ENCODE assay signal across 20 cellular contexts in genomic region chr3:170441412-170441811, GRCh38. TPM values are rescaled to one million over a fixed set of nuclear protein-coding genes. Genes with fewer than 3 reads are reported as not detected.
DNase-seq lines count a peak whose midpoint lies in the region; ATAC-seq and TF ChIP-seq lines count a peak whose summit lies in the region.
"Had no signal": no experiment of that assay in that cellular context is flagged by ENCODE, and none has a peak within 500 bp of the region (broad histone marks: within the 10 kb centered on the region; RNA-seq: fewer than 3 reads in every experiment).

No MANE protein-coding gene starts in this region.

- no peak overlapping the region for H3K4me3 ChIP-seq in dorsolateral prefrontal cortex
- H3K4me3 ChIP-seq: BLaER1, GM23248 had no signal

- H3K4me1 Mint-ChIP-seq in activated CD8-positive, alpha-beta T cell treated with anti-CD3 and anti-CD28 coated beads for 36 hours (ENCODE audit: low read depth): peaks cover 14% of the 10 kb centered on the region
- H3K4me1 Mint-ChIP-seq in activated CD8-positive, alpha-beta T cell treated with anti-CD3 and anti-CD28 coated beads, Interleukin-2, amount 10 ng/mL, durations not matched to agents 7 days and 5 days (ENCODE audit: low read depth): peaks cover 4% of the 10 kb centered on the region
- no peaks in the 10 kb centered on the region for H3K4me1 Mint-ChIP-seq in immature natural killer cell
- H3K4me1 Mint-ChIP-seq: B cell; CD4-positive, CD25-positive, alpha-beta regulatory T cell had no signal

- no peaks in the 10 kb centered on the region for H3K9me3 Mint-ChIP-seq in activated CD8-positive, alpha-beta T cell treated with anti-CD3 and anti-CD28 coated beads for 36 hours
- no peaks in the 10 kb centered on the region for H3K9me3 Mint-ChIP-seq in activated CD8-positive, alpha-beta T cell treated with anti-CD3 and anti-CD28 coated beads, Interleukin-2, amount 10 ng/mL, durations not matched to agents 7 days and 5 days (ENCODE audit: insufficient read depth)
- H3K9me3 Mint-ChIP-seq in immature natural killer cell: no peaks in the 10 kb centered on the region
- H3K9me3 Mint-ChIP-seq: CD8-positive, alpha-beta T cell had no signal

- no peak for DNase-seq in activated CD8-positive, alpha-beta T cell treated with anti-CD3 and anti-CD28 coated beads for 36 hours
- no peak for DNase-seq in activated CD8-positive, alpha-beta T cell treated with anti-CD3 and anti-CD28 coated beads, Interleukin-2, amount 10 ng/mL, durations not matched to agents 7 days and 5 days
- no peak for DNase-seq in dorsolateral prefrontal cortex
- DNase-seq in stimulated activated naive CD8-positive, alpha-beta T cell treated with anti-CD3 and anti-CD28 coated beads, Interleukin-15, Interleukin-2, amounts not matched to agents 100 U/mL and 50 U/mL, for 24 hours: no peak
- no peak for DNase-seq in immature natural killer cell
- DNase-seq: Caco-2; CD4-positive, CD25-positive, alpha-beta regulatory T cell; CD8-positive, alpha-beta T cell; DMS153; DND-41; GM23248; H7; HCEC 1CT had no signal

- no peak overlapping the region for H3K27ac Mint-ChIP-seq in activated CD8-positive, alpha-beta T cell treated with anti-CD3 and anti-CD28 coated beads for 36 hours
- no peak overlapping the region for H3K27ac Mint-ChIP-seq in activated CD8-positive, alpha-beta T cell treated with anti-CD3 and anti-CD28 coated beads, Interleukin-2, amount 10 ng/mL, durations not matched to agents 7 days and 5 days
- H3K27ac Mint-ChIP-seq in immature natural killer cell: no peak overlapping the region
- H3K27ac Mint-ChIP-seq: B cell; CD4-positive, CD25-positive, alpha-beta regulatory T cell; CD8-positive, alpha-beta T cell had no signal

- no peaks in the 10 kb centered on the region for H3K36me3 Mint-ChIP-seq in activated CD8-positive, alpha-beta T cell treated with anti-CD3 and anti-CD28 coated beads for 36 hours (ENCODE audit: low read depth)
- no peaks in the 10 kb centered on the region for H3K36me3 Mint-ChIP-seq in activated CD8-positive, alpha-beta T cell treated with anti-CD3 and anti-CD28 coated beads, Interleukin-2, amount 10 ng/mL, durations not matched to agents 7 days and 5 days (ENCODE audit: low read depth)
- no peaks in the 10 kb centered on the region for H3K36me3 Mint-ChIP-seq in immature natural killer cell
- H3K36me3 Mint-ChIP-seq: CD4-positive, CD25-positive, alpha-beta regulatory T cell; CD8-positive, alpha-beta T cell had no signal

- H3K4me3 Mint-ChIP-seq in activated CD8-positive, alpha-beta T cell treated with anti-CD3 and anti-CD28 coated beads for 36 hours: no peak overlapping the region
- H3K4me3 Mint-ChIP-seq in activated CD8-positive, alpha-beta T cell treated with anti-CD3 and anti-CD28 coated beads, Interleukin-2, amount 10 ng/mL, durations not matched to agents 7 days and 5 days: no peak overlapping the region
- H3K4me3 Mint-ChIP-seq in immature natural killer cell: no peak overlapping the region
- H3K4me3 Mint-ChIP-seq: B cell; CD4-positive, CD25-positive, alpha-beta regulatory T cell; CD8-positive, alpha-beta T cell had no signal

- H3K27me3 Mint-ChIP-seq in activated CD8-positive, alpha-beta T cell treated with anti-CD3 and anti-CD28 coated beads for 36 hours: peaks cover 12% of the 10 kb centered on the region
- H3K27me3 Mint-ChIP-seq in activated CD8-positive, alpha-beta T cell treated with anti-CD3 and anti-CD28 coated beads, Interleukin-2, amount 10 ng/mL, durations not matched to agents 7 days and 5 days (ENCODE audit: low read depth): peaks cover 7% of the 10 kb centered on the region
- H3K27me3 Mint-ChIP-seq in immature natural killer cell (ENCODE audit: low read depth in 3 of 3): peaks cover 2 to 6% (median 5%) of the 10 kb centered on the region in 3 donors

- intact Hi-C loops in activated CD8-positive, alpha-beta T cell treated with anti-CD3 and anti-CD28 coated beads for 36 hours (cut with micrococcal nuclease): loop anchor here (10.0 kb wide), 1 partner anchor 133 kb away; no protein-coding TSS in a partner anchor
- intact Hi-C loops in dorsolateral prefrontal cortex (cut with DNase I): no loop called here

- no peak for TF ChIP-seq CTCF in activated CD8-positive, alpha-beta T cell treated with anti-CD3 and anti-CD28 coated beads for 36 hours (IDR thresholded peaks at IDR 0.05)
- TF ChIP-seq CTCF in dorsolateral prefrontal cortex (IDR thresholded peaks at IDR 0.05 in 54 of 56, conservative IDR thresholded peaks at IDR 0.05 in 2 of 56; ENCODE audit: low read depth in 1 of 56, partially characterized antibody in 56 of 56): no peak

- CTCF ChIA-PET in activated CD8-positive, alpha-beta T cell treated with anti-CD3 and anti-CD28 coated beads for 36 hours (lab: Charles Lee): interaction anchor here (1.5 to 2.6 kb wide), 2 partner anchors 28 to 368 kb away, joined by 3 to 11 read pairs; no protein-coding TSS in a partner anchor
- CTCF ChIA-PET in activated CD8-positive, alpha-beta T cell treated with anti-CD3 and anti-CD28 coated beads, Interleukin-2, amount 10 ng/mL, durations not matched to agents 7 days and 5 days (lab: Charles Lee): no interaction called here

- H3K27ac ChIP-seq in dorsolateral prefrontal cortex (peak overlapping the region in 53 of 59 donors; percentile 2 to 98 (median 83)), temporal lobe (ENCODE audit: low read depth, low read length) (peak overlapping the region; percentile 42)
- H3K27ac ChIP-seq: 22Rv1, BLaER1, C4-2B, GM23248 had no signal

- H3K27me3 ChIP-seq in dorsolateral prefrontal cortex: no peaks in the 10 kb centered on the region
- H3K27me3 ChIP-seq: BLaER1 had no signal

- ATAC-seq in activated CD8-positive, alpha-beta T cell treated with anti-CD3 and anti-CD28 coated beads for 36 hours: peak; percentile 51
- ATAC-seq in activated CD8-positive, alpha-beta T cell treated with anti-CD3 and anti-CD28 coated beads, Interleukin-2, amount 10 ng/mL, durations not matched to agents 7 days and 5 days: no peak
- peak; percentile 60 for ATAC-seq in stimulated activated naive CD8-positive, alpha-beta T cell treated with anti-CD3 and anti-CD28 coated beads, Interleukin-15, Interleukin-2, amounts not matched to agents 100 U/mL and 50 U/mL, for 24 hours
- ATAC-seq in GM19452 (IDR thresholded peaks at IDR 0.05; ENCODE audit: unreplicated experiment) (no peak), GM21786 (IDR thresholded peaks at IDR 0.05; ENCODE audit: unreplicated experiment) (no peak)
- ATAC-seq: CD8-positive, alpha-beta T cell had no signal

- POLR2A ChIA-PET in activated CD8-positive, alpha-beta T cell treated with anti-CD3 and anti-CD28 coated beads for 36 hours (lab: Charles Lee): no interaction called here
- POLR2A ChIA-PET in activated CD8-positive, alpha-beta T cell treated with anti-CD3 and anti-CD28 coated beads, Interleukin-2, amount 10 ng/mL, durations not matched to agents 7 days and 5 days (lab: Charles Lee): no interaction called here

RNA-seq across cellular contexts. Expression of gene CLDN11, which starts 22.7 kb away (rescaled TPM):
- total RNA-seq in activated CD8-positive, alpha-beta T cell treated with anti-CD3 and anti-CD28 coated beads for 36 hours: not detected
- not detected for total RNA-seq in activated CD8-positive, alpha-beta T cell treated with anti-CD3 and anti-CD28 coated beads, Interleukin-2, amount 10 ng/mL, durations not matched to agents 7 days and 5 days
- total RNA-seq in dorsolateral prefrontal cortex: 1,000 to 10,000 TPM in 1 of 120 experiments, 100 to 1,000 TPM in 95, 10 to 100 TPM in 24; 24.4 to 1,165 (median 178) TPM
- 14.5 TPM for total RNA-seq in temporal lobe
- not detected for polyA plus RNA-seq in immature natural killer cell
- total RNA-seq: CD4-positive, CD25-positive, alpha-beta regulatory T cell; CD8-positive, alpha-beta T cell had no signal
- polyA plus RNA-seq: CD4-positive, CD25-positive, alpha-beta regulatory T cell had no signal

Comparison
In these comparisons a context has a peak if more than half of its experiments do, and no peak if none do; other contexts are left out.
1. ATAC-seq: peak in activated CD8-positive, alpha-beta T cell treated with anti-CD3 and anti-CD28 coated beads for 36 hours (single experiment) and stimulated activated naive CD8-positive, alpha-beta T cell treated with anti-CD3 and anti-CD28 coated beads, Interleukin-15, Interleukin-2, amounts not matched to agents 100 U/mL and 50 U/mL, for 24 hours (single experiment); none in activated CD8-positive, alpha-beta T cell treated with anti-CD3 and anti-CD28 coated beads, Interleukin-2, amount 10 ng/mL, durations not matched to agents 7 days and 5 days (single experiment), GM19452 (single experiment) and GM21786 (single experiment).
2. RNA of gene CLDN11, which starts 22.7 kb away (total RNA-seq): 24.4 to 1,165 TPM in dorsolateral prefrontal cortex and 14.5 TPM in temporal lobe (single experiment); not detected in activated CD8-positive, alpha-beta T cell treated with anti-CD3 and anti-CD28 coated beads for 36 hours and not detected in activated CD8-positive, alpha-beta T cell treated with anti-CD3 and anti-CD28 coated beads, Interleukin-2, amount 10 ng/mL, durations not matched to agents 7 days and 5 days; every median in the first group is over 10 times any median in the second.